8 cellular contexts compared by ENCODE assay signal in the genomic region with DNA sequence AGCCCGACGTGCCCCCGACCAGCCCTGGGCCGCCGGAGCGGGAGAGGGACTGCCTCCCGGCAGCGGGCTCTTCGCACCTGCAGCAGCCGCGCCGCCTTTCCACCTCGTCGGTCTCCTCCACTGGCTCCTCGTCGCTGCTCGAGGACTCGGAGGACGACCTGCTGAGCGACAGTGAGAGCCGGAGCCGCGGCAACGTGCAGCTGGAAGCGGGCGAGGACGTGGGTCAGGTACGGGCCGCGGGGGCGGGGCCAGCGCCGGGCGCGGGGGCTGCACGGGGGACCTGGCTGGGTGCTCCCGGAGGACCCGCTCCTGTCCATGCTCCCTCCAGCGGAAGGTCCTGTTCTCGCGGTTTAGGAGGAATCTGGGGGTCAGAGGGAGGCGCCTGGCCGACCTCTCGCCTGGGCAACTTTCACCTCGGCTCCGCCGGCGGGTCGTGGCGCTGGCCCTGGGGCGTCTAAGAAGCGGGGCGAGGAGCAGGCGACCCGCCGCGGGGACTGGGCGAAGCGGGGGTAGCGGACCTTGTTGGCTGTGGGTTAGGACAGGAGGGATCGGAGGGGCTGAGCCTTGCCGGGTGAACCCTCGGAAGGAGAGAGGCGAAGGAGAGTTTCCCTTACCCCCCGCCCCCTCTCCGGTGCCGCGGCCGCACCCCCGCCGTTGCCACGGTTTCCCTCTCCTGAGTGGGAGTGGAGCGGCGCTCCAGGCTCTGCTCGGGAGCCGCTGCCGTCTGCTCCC.
DNase-seq lines count a peak whose midpoint lies in the region; ATAC-seq and TF ChIP-seq lines count a peak whose summit lies in the region.

No MANE protein-coding gene starts in this region.

- peak overlapping the region; percentile 70 to 78 for H3K9ac ChIP-seq in duodenal mucosa (ENCODE audit: low read depth in 1 of 2, low read length in 2 of 2)

- peaks cover 8 to 15% of the 10 kb centered on the region in 2 donors for H3K27me3 ChIP-seq in duodenal mucosa (ENCODE audit: control insufficient read depth in 1 of 2, insufficient read depth in 2 of 2, low read length in 2 of 2)

- DNase-seq in AG09309 (ENCODE audit: low read depth) (no peak), nephron progenitor cell (peak; percentile 69), inferior parietal cortex (ENCODE audit: extremely low spot score) (no peak)
- DNase-seq in T-helper 2 cell treated with Interferon-gamma antibody and Interleukin-4, amounts not matched to agents 5 μg/mL and 100 μg/mL, for 36 hours (ENCODE audit: low spot score): peak; percentile 48

- H3K4me3 ChIP-seq in AG09309 (ENCODE audit: control insufficient read depth, low read depth, low read length) (peak overlapping the region; percentile 25), duodenal mucosa (ENCODE audit: low read depth in 1 of 2, low read length in 2 of 2) (peak overlapping the region; percentile 75 to 81)

- peaks cover 23 to 33% of the 10 kb centered on the region in 2 donors for H3K4me1 ChIP-seq in duodenal mucosa (ENCODE audit: control insufficient read depth in 1 of 2, insufficient read depth in 2 of 2, low read length in 2 of 2)

- H3K27ac ChIP-seq in duodenal mucosa (ENCODE audit: low read depth, low read length): peak overlapping the region; percentile 48

- no peaks in the 10 kb centered on the region for H3K9me3 ChIP-seq in duodenal mucosa (ENCODE audit: control insufficient read depth in 1 of 2, low read length in 2 of 2)

- peak overlapping the region; percentile 71 for H3K4me3 Mint-ChIP-seq in T-helper 2 cell treated with Interferon-gamma antibody and Interleukin-4, amounts not matched to agents 5 μg/mL and 100 μg/mL, for 36 hours
- H3K4me3 Mint-ChIP-seq in nephron progenitor cell: peak overlapping the region; percentile 32

- peak; percentile 9 for ATAC-seq in GM18868 (IDR thresholded peaks at IDR 0.05; ENCODE audit: unreplicated experiment)
- ATAC-seq in HG03159 (IDR thresholded peaks at IDR 0.05; ENCODE audit: unreplicated experiment): peak; percentile 16
- ATAC-seq in HG03469 (IDR thresholded peaks at IDR 0.05; ENCODE audit: unreplicated experiment): no peak

- peaks cover 37% of the 10 kb centered on the region for H3K27me3 Mint-ChIP-seq in T-helper 2 cell treated with Interferon-gamma antibody and Interleukin-4, amounts not matched to agents 5 μg/mL and 100 μg/mL, for 36 hours (ENCODE audit: low read depth)
- peaks cover 77% of the 10 kb centered on the region for H3K27me3 Mint-ChIP-seq in nephron progenitor cell (ENCODE audit: low read depth, poor library complexity)

- peaks cover 0 to 3% of the 10 kb centered on the region in 2 donors for H3K36me3 ChIP-seq in duodenal mucosa (ENCODE audit: control insufficient read depth in 1 of 2, insufficient read depth in 2 of 2, low read length in 2 of 2)

- no peaks in the 10 kb centered on the region for H3K9me3 Mint-ChIP-seq in T-helper 2 cell treated with Interferon-gamma antibody and Interleukin-4, amounts not matched to agents 5 μg/mL and 100 μg/mL, for 36 hours
- no peaks in the 10 kb centered on the region for H3K9me3 Mint-ChIP-seq in nephron progenitor cell

- H3K4me1 Mint-ChIP-seq in T-helper 2 cell treated with Interferon-gamma antibody and Interleukin-4, amounts not matched to agents 5 μg/mL and 100 μg/mL, for 36 hours (ENCODE audit: low read depth): peaks cover 28% of the 10 kb centered on the region
- H3K4me1 Mint-ChIP-seq in nephron progenitor cell: peaks cover 22% of the 10 kb centered on the region

- TF ChIP-seq CTCF in AG09309 (IDR thresholded peaks at IDR 0.05; ENCODE audit: control insufficient read depth, insufficient read depth, low read depth, low read length, missing control alignments) (no peak), nephron progenitor cell (IDR thresholded peaks at IDR 0.05) (no peak)

- no peaks in the 10 kb centered on the region for H3K36me3 Mint-ChIP-seq in T-helper 2 cell treated with Interferon-gamma antibody and Interleukin-4, amounts not matched to agents 5 μg/mL and 100 μg/mL, for 36 hours (ENCODE audit: low read depth)
- no peaks in the 10 kb centered on the region for H3K36me3 Mint-ChIP-seq in nephron progenitor cell (ENCODE audit: low read depth)

- no peak overlapping the region for H3K27ac Mint-ChIP-seq in T-helper 2 cell treated with Interferon-gamma antibody and Interleukin-4, amounts not matched to agents 5 μg/mL and 100 μg/mL, for 36 hours
- no peak overlapping the region for H3K27ac Mint-ChIP-seq in nephron progenitor cell

Comparison
In these comparisons a context has a peak if more than half of its experiments do, and no peak if none do; other contexts are left out.
1. DNase-seq: peak in T-helper 2 cell treated with Interferon-gamma antibody and Interleukin-4, amounts not matched to agents 5 μg/mL and 100 μg/mL, for 36 hours (single experiment) and nephron progenitor cell (single experiment); none in AG09309 (single experiment) and inferior parietal cortex (single experiment).